16 cellular contexts compared by ENCODE assay signal in genomic region chr20:52004720-52005119, GRCh38.
A peak's percentile ranks its signal among the peaks of the same experiment; 100 is the strongest.
DNase-seq lines count a peak whose midpoint lies in the region; ATAC-seq and TF ChIP-seq lines count a peak whose summit lies in the region.
"Had no signal": no experiment of that assay in that cellular context is flagged by ENCODE, and none has a peak within 500 bp of the region (broad histone marks: within the 10 kb centered on the region; RNA-seq: fewer than 3 reads in every experiment).

No MANE protein-coding gene starts in this region.

- WGBS in adrenal gland, 4 donors = 69 to 77% (median 72%) methylated on average over 3 of the region's 3 CpGs

- H3K27ac ChIP-seq in left ventricle myocardium inferior (replicated peaks) (no peak overlapping the region), adrenal gland (no peak overlapping the region)
- H3K27ac ChIP-seq: ovary, SJSA1, uterus had no signal

- TF ChIP-seq POLR2A in adrenal gland (IDR thresholded peaks at IDR 0.05) = no peak

- no peak overlapping the region for H3K4me3 ChIP-seq in left ventricle myocardium inferior
- no peak overlapping the region for H3K4me3 ChIP-seq in adrenal gland
- H3K4me3 ChIP-seq: ovary, SJSA1, uterus had no signal

- H3K36me3 ChIP-seq in left ventricle myocardium inferior (no peaks in the 10 kb centered on the region), adrenal gland (replicated peaks in 1 of 2) (no peaks in the 10 kb centered on the region)
- H3K36me3 ChIP-seq: ovary, SJSA1, uterus had no signal

- intact Hi-C loops in Right ventricle myocardium inferior (cut with DNase I) = no loop called here
- intact Hi-C loops in left ventricle myocardium inferior (cut with micrococcal nuclease) = no loop called here
- intact Hi-C loops in adrenal gland (cut with DNase I) = no loop called here

- no peak for TF ChIP-seq CTCF in left ventricle myocardium inferior (IDR thresholded peaks at IDR 0.05; ENCODE audit: borderline replicate concordance)
- TF ChIP-seq CTCF in adrenal gland (IDR thresholded peaks at IDR 0.05) = no peak

- no peak overlapping the region for H3K4me3 Mint-ChIP-seq in activated CD4-positive, alpha-beta T cell treated with anti-CD3 and anti-CD28 coated beads, Interleukin-2, amount 10 ng/mL, durations not matched to agents 7 days and 5 days
- H3K4me3 Mint-ChIP-seq: activated B cell treated with CpG ODN at 0.5 μM for 24 hours, memory B cell had no signal

- CTCF ChIA-PET in activated CD4-positive, alpha-beta T cell treated with anti-CD3 and anti-CD28 coated beads, Interleukin-2, amount 10 ng/mL, durations not matched to agents 7 days and 5 days (lab: Charles Lee) = interaction anchor here (0.6 kb wide), 1 partner anchor 276 kb away, joined by 3 read pairs; no protein-coding TSS in a partner anchor

- POLR2A ChIA-PET in activated CD4-positive, alpha-beta T cell treated with anti-CD3 and anti-CD28 coated beads, Interleukin-2, amount 10 ng/mL, durations not matched to agents 7 days and 5 days (lab: Charles Lee) = no interaction called here

- H3K9me3 Mint-ChIP-seq in activated CD4-positive, alpha-beta T cell treated with anti-CD3 and anti-CD28 coated beads, Interleukin-2, amount 10 ng/mL, durations not matched to agents 7 days and 5 days = no peaks in the 10 kb centered on the region
- H3K9me3 Mint-ChIP-seq: activated B cell treated with CpG ODN at 0.5 μM for 24 hours, memory B cell had no signal

- no peaks in the 10 kb centered on the region for H3K4me1 Mint-ChIP-seq in activated CD4-positive, alpha-beta T cell treated with anti-CD3 and anti-CD28 coated beads, Interleukin-2, amount 10 ng/mL, durations not matched to agents 7 days and 5 days
- H3K4me1 Mint-ChIP-seq: activated B cell treated with CpG ODN at 0.5 μM for 24 hours, memory B cell had no signal

- no peaks in the 10 kb centered on the region for H3K36me3 Mint-ChIP-seq in activated CD4-positive, alpha-beta T cell treated with anti-CD3 and anti-CD28 coated beads, Interleukin-2, amount 10 ng/mL, durations not matched to agents 7 days and 5 days (ENCODE audit: low read depth)
- H3K36me3 Mint-ChIP-seq: memory B cell had no signal

- peaks cover 42% of the 10 kb centered on the region for H3K27me3 ChIP-seq in left ventricle myocardium inferior (ENCODE audit: low read depth)
- no peaks in the 10 kb centered on the region for H3K27me3 ChIP-seq in adrenal gland
- H3K27me3 ChIP-seq: ovary, SJSA1, uterus had no signal

- H3K4me1 ChIP-seq in left ventricle myocardium inferior = no peaks in the 10 kb centered on the region
- no peaks in the 10 kb centered on the region for H3K4me1 ChIP-seq in adrenal gland (replicated peaks in 1 of 2)
- H3K4me1 ChIP-seq: uterus had no signal

- H3K9me3 ChIP-seq in left ventricle myocardium inferior (replicated peaks) = no peaks in the 10 kb centered on the region
- no peaks in the 10 kb centered on the region for H3K9me3 ChIP-seq in adrenal gland (replicated peaks in 1 of 3)
- H3K9me3 ChIP-seq: ovary, SJSA1, uterus had no signal

- H3K27ac Mint-ChIP-seq in activated CD4-positive, alpha-beta T cell treated with anti-CD3 and anti-CD28 coated beads, Interleukin-2, amount 10 ng/mL, durations not matched to agents 7 days and 5 days = no peak overlapping the region
- H3K27ac Mint-ChIP-seq: activated B cell treated with CpG ODN at 0.5 μM for 24 hours, memory B cell had no signal

- peaks cover 19% of the 10 kb centered on the region for H3K27me3 Mint-ChIP-seq in activated CD4-positive, alpha-beta T cell treated with anti-CD3 and anti-CD28 coated beads, Interleukin-2, amount 10 ng/mL, durations not matched to agents 7 days and 5 days

- no peak for DNase-seq in Right ventricle myocardium inferior (ENCODE audit: missing footprints)
- no peak for DNase-seq in left ventricle myocardium inferior
- peak; percentile 57 for DNase-seq in NOMO-1 treated with DMSO at 0.1 percent for 48 hours (lab: John Stamatoyannopoulos, UW; ENCODE audit: unreplicated experiment)
- peak; percentile 78 for DNase-seq in fibroblast of gingiva (ENCODE audit: low read depth)
- DNase-seq in stromal cell of bone marrow (ENCODE audit: low read depth) = peak; percentile 42
- no peak for DNase-seq in activated CD4-positive, alpha-beta T cell treated with anti-CD3 and anti-CD28 coated beads, Interleukin-2, amount 10 ng/mL, durations not matched to agents 7 days and 5 days
- DNase-seq in adrenal gland = no peak
- DNase-seq in NCI-H1105 (lab: John Stamatoyannopoulos, UW) = no peak
- DNase-seq: ACHN, activated B cell treated with CpG ODN at 0.5 μM for 24 hours, DND-41, Kasumi-1, ovary, uterus had no signal

- ATAC-seq in Right ventricle myocardium inferior = peak; percentile 60

Comparison
In these comparisons a context has a peak if more than half of its experiments do, and no peak if none do; other contexts are left out.
1. DNase-seq: peak in NOMO-1 treated with DMSO at 0.1 percent for 48 hours (single experiment), fibroblast of gingiva (single experiment) and stromal cell of bone marrow (single experiment); none in Right ventricle myocardium inferior (single experiment), left ventricle myocardium inferior (single experiment), activated CD4-positive, alpha-beta T cell treated with anti-CD3 and anti-CD28 coated beads, Interleukin-2, amount 10 ng/mL, durations not matched to agents 7 days and 5 days (single experiment), adrenal gland (0 of 7) and NCI-H1105 (single experiment).